In the genomic region with DNA sequence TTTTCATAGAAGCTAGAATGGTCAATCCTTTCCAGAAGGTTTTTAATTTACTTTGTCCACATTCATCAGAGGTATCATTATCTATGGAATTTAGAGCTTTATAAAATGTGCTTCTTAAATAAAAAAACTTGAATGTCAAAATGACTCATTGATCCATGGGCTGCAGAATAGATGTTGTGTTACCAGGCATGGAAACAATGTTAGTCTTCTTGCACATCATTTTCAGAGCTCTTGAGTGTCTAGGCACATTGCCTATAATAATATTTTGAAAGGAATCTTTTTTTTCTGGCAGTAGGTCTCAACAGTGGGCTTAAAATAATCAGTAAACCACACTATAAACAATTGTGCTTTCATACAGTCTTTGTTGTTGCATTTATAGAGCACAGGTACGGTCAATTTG, we compare ENCODE assay signal across 29 cellular contexts.
"Had no signal": no experiment of that assay in that cellular context is flagged by ENCODE, and none has a peak within 500 bp of the region (broad histone marks: within the 10 kb centered on the region; RNA-seq: fewer than 3 reads in every experiment).

No MANE protein-coding gene starts in this region.

- H3K36me3 ChIP-seq: stomach, suprapubic skin, thoracic aorta, thyroid gland, tibial artery, tibial nerve, transverse colon, upper lobe of left lung, upper lobe of right lung, uterus, vagina had no signal

- H3K9me3 Mint-ChIP-seq: stimulated activated memory B cell treated with anti-CD40 and anti-IgM and Interleukin-4, amounts not matched to agents 10 μg/mL and 1 μg/mL and 100 μg/mL, for 72 hours had no signal

- H3K4me3 Mint-ChIP-seq: stimulated activated effector memory CD8-positive, alpha-beta T cell treated with anti-CD3 and anti-CD28 coated beads, Interleukin-12 subunit alpha, Interleukin-12 subunit beta, amount 100 ng/mL, for 72 hours; stimulated activated memory B cell treated with anti-CD40 and anti-IgM and Interleukin-4, amounts not matched to agents 10 μg/mL and 1 μg/mL and 100 μg/mL, for 72 hours; stimulated activated naive B cell treated with anti-CD40 and anti-IgM and Interleukin-4, amounts not matched to agents 10 μg/mL and 1 μg/mL and 100 μg/mL, for 72 hours; stimulated activated naive CD8-positive, alpha-beta T cell treated with anti-CD3 and anti-CD28 coated beads, Interleukin-15, amount 100 ng/mL, for 72 hours; stimulated activated naive CD8-positive, alpha-beta T cell treated with anti-CD3 and anti-CD28 coated beads, Interleukin-15, Interleukin-2, amounts not matched to agents 100 ng/mL and 50 ng/mL, for 24 hours; type B pancreatic cell had no signal

- H3K27ac ChIP-seq: stomach, suprapubic skin, testis, thoracic aorta, thyroid gland, tibial artery, tibial nerve, transverse colon, upper lobe of left lung, upper lobe of right lung, uterus, vagina had no signal

- H3K4me1 Mint-ChIP-seq: stimulated activated effector memory CD8-positive, alpha-beta T cell treated with anti-CD3 and anti-CD28 coated beads, Interleukin-12 subunit alpha, Interleukin-12 subunit beta, amount 100 ng/mL, for 72 hours; stimulated activated memory B cell treated with anti-CD40 and anti-IgM and Interleukin-4, amounts not matched to agents 10 μg/mL and 1 μg/mL and 100 μg/mL, for 72 hours; stimulated activated naive B cell treated with anti-CD40 and anti-IgM and Interleukin-4, amounts not matched to agents 10 μg/mL and 1 μg/mL and 100 μg/mL, for 72 hours; stimulated activated naive CD8-positive, alpha-beta T cell treated with anti-CD3 and anti-CD28 coated beads, Interleukin-15, amount 100 ng/mL, for 72 hours had no signal

- H3K27ac Mint-ChIP-seq: stimulated activated effector memory CD8-positive, alpha-beta T cell treated with anti-CD3 and anti-CD28 coated beads, Interleukin-12 subunit alpha, Interleukin-12 subunit beta, amount 100 ng/mL, for 72 hours; stimulated activated memory B cell treated with anti-CD40 and anti-IgM and Interleukin-4, amounts not matched to agents 10 μg/mL and 1 μg/mL and 100 μg/mL, for 72 hours; stimulated activated naive B cell treated with anti-CD40 and anti-IgM and Interleukin-4, amounts not matched to agents 10 μg/mL and 1 μg/mL and 100 μg/mL, for 72 hours; stimulated activated naive CD8-positive, alpha-beta T cell treated with anti-CD3 and anti-CD28 coated beads, Interleukin-15, amount 100 ng/mL, for 72 hours; stimulated activated naive CD8-positive, alpha-beta T cell treated with anti-CD3 and anti-CD28 coated beads, Interleukin-15, Interleukin-2, amounts not matched to agents 100 ng/mL and 50 ng/mL, for 24 hours; type B pancreatic cell had no signal

- DNase-seq: stimulated activated CD4-positive, alpha-beta T cell treated with anti-CD3 and anti-CD28 coated beads, Interleukin-2, amount 100 ng/mL, for 48 hours; stimulated activated CD4-positive, alpha-beta T cell treated with anti-CD3 and anti-CD28 coated beads, Interleukin-4, amount 100 ng/mL, for 1 hour; stimulated activated CD4-positive, alpha-beta T cell treated with anti-CD3 and anti-CD28 coated beads, Interleukin-4, amount 100 ng/mL, for 24 hours; stimulated activated CD4-positive, alpha-beta T cell treated with anti-CD3 and anti-CD28 coated beads, Interleukin-4, amount 100 ng/mL, for 4 hours; stimulated activated CD8-positive, alpha-beta memory T cell treated with anti-CD3 and anti-CD28 coated beads, Interleukin-4, amount 100 ng/mL, for 48 hours; stimulated activated naive B cell treated with anti-CD40 and anti-IgM and Interleukin-4, amounts not matched to agents 10 μg/mL and 1 μg/mL and 100 μg/mL, for 72 hours; stimulated activated naive CD4-positive, alpha-beta T cell; stimulated activated naive CD4-positive, alpha-beta T cell treated with Interleukin-2 at 50 U/mL for 16 hours; stimulated activated naive CD8-positive, alpha-beta T cell treated with anti-CD3 and anti-CD28 coated beads, Interleukin-15, amount 100 ng/mL, for 72 hours; stimulated activated naive CD8-positive, alpha-beta T cell treated with anti-CD3 and anti-CD28 coated beads, Interleukin-15, Interleukin-2, amounts not matched to agents 100 U/mL and 50 U/mL, for 24 hours; stomach; substantia nigra; testis; thyroid gland; tibial artery; transverse colon; trophoblast cell; upper lobe of left lung; upper lobe of right lung; uterus had no signal

- H3K4me3 ChIP-seq: stomach, suprapubic skin, testis, thoracic aorta, thyroid gland, tibial artery, tibial nerve, transverse colon, upper lobe of left lung, upper lobe of right lung, uterus, vagina had no signal

- H3K36me3 Mint-ChIP-seq: stimulated activated effector memory CD8-positive, alpha-beta T cell treated with anti-CD3 and anti-CD28 coated beads, Interleukin-12 subunit alpha, Interleukin-12 subunit beta, amount 100 ng/mL, for 72 hours; stimulated activated memory B cell treated with anti-CD40 and anti-IgM and Interleukin-4, amounts not matched to agents 10 μg/mL and 1 μg/mL and 100 μg/mL, for 72 hours; stimulated activated naive B cell treated with anti-CD40 and anti-IgM and Interleukin-4, amounts not matched to agents 10 μg/mL and 1 μg/mL and 100 μg/mL, for 72 hours; type B pancreatic cell had no signal

- H3K27me3 ChIP-seq: stomach, suprapubic skin, testis, thyroid gland, tibial artery, tibial nerve, transverse colon, upper lobe of left lung, upper lobe of right lung, uterus, vagina had no signal

- H3K9me3 ChIP-seq: suprapubic skin, testis, thoracic aorta, thyroid gland, upper lobe of left lung, upper lobe of right lung, uterus, vagina had no signal

- H3K27me3 Mint-ChIP-seq: stimulated activated memory B cell treated with anti-CD40 and anti-IgM and Interleukin-4, amounts not matched to agents 10 μg/mL and 1 μg/mL and 100 μg/mL, for 72 hours; stimulated activated naive B cell treated with anti-CD40 and anti-IgM and Interleukin-4, amounts not matched to agents 10 μg/mL and 1 μg/mL and 100 μg/mL, for 72 hours; stimulated activated naive CD8-positive, alpha-beta T cell treated with anti-CD3 and anti-CD28 coated beads, Interleukin-15, amount 100 ng/mL, for 72 hours; stimulated activated naive CD8-positive, alpha-beta T cell treated with anti-CD3 and anti-CD28 coated beads, Interleukin-15, Interleukin-2, amounts not matched to agents 100 ng/mL and 50 ng/mL, for 24 hours had no signal

- FAIRE-seq: urothelium cell line had no signal

- H3K4me1 ChIP-seq: stomach, suprapubic skin, testis, tibial artery, transverse colon, upper lobe of left lung, upper lobe of right lung, uterus, vagina had no signal
